In genomic region chr6:75624988-75625387, GRCh38 we compare ENCODE assay signal across 15 cellular contexts. TPM values are rescaled to one million over a fixed set of nuclear protein-coding genes. Genes with fewer than 3 reads are reported as not detected.
DNase-seq lines count a peak whose midpoint lies in the region; ATAC-seq, FAIRE-seq and TF ChIP-seq lines count a peak whose summit lies in the region.
"Had no signal": no experiment of that assay in that cellular context is flagged by ENCODE, and none has a peak within 500 bp of the region (broad histone marks: within the 10 kb centered on the region; RNA-seq: fewer than 3 reads in every experiment).

No MANE protein-coding gene starts in this region.

- in situ Hi-C loops in HepG2 (cut with HindIII; ENCODE audit: extremely low pct_ligation_motif_present, low pct_unique_long_range_greater_than_20kb): no loop called here

- H3K4me1 ChIP-seq in liver (ENCODE audit: control insufficient read depth in 4 of 4, insufficient read depth in 4 of 4, low read length in 3 of 4) (peaks cover 5 to 25% (median 7%) of the 10 kb centered on the region in 4 donors), HepG2 (ENCODE audit: insufficient read depth, low read length) (no peaks in the 10 kb centered on the region)

- H2AFZ ChIP-seq in HepG2 (ENCODE audit: low read length): no peak overlapping the region
- H2AFZ ChIP-seq: GM23248 had no signal

- H3K9me3 Mint-ChIP-seq in central memory CD8-positive, alpha-beta T cell: no peaks in the 10 kb centered on the region
- H3K9me3 Mint-ChIP-seq: CD14-positive monocyte; CD4-positive, alpha-beta memory T cell had no signal

- ATAC-seq in HepG2: no peak
- ATAC-seq in central memory CD8-positive, alpha-beta T cell (replicated peaks; ENCODE audit: extremely low read depth, poor library complexity, severe bottlenecking): no peak
- ATAC-seq in HG02763 (IDR thresholded peaks at IDR 0.05; ENCODE audit: unreplicated experiment): no peak

- 46% methylated on average over 7 of the region's 7 CpGs for WGBS in liver
- WGBS in HepG2 (ENCODE audit: low lambda C conversion rate): 81% methylated on average over 7 of the region's 7 CpGs

- peaks cover 4% of the 10 kb centered on the region; the same call in 1 of the 2 replicates for H4K20me1 ChIP-seq in HepG2 (ENCODE audit: insufficient read depth, low read length)

- TF ChIP-seq CTCF in liver (IDR thresholded peaks at IDR 0.05; ENCODE audit: low read depth, low read length, missing input control) (no peak), HepG2 (CRISPR knock-in tag; IDR thresholded peaks at IDR 0.05) (no peak)

- H3K36me3 ChIP-seq in liver (ENCODE audit: control insufficient read depth in 4 of 4, insufficient read depth in 3 of 4, low read depth in 1 of 4, low read length in 3 of 4): peaks cover 0 to 6% (median 2%) of the 10 kb centered on the region in 4 donors
- H3K36me3 ChIP-seq in HepG2 (replicated peaks in 1 of 2; ENCODE audit: control insufficient read depth in 1 of 2, insufficient read depth in 2 of 2, low read length in 2 of 2): peaks cover 0 to 26% of the 10 kb centered on the region in 2 experiments; a peak in 3 of 5 replicates

- H3K9me3 ChIP-seq in liver (ENCODE audit: control insufficient read depth in 4 of 4, low read length in 3 of 4) (no peaks in the 10 kb centered on the region), HepG2 (ENCODE audit: low read length) (no peaks in the 10 kb centered on the region)
- H3K9me3 ChIP-seq: BLaER1, HAP-1 had no signal

- peak overlapping the region; percentile 32 for H3K27ac Mint-ChIP-seq in central memory CD8-positive, alpha-beta T cell (ENCODE audit: low read depth)

- no peak overlapping the region for H3K4me3 ChIP-seq in liver (ENCODE audit: low read depth in 1 of 3, low read length in 3 of 3)
- no peak overlapping the region for H3K4me3 ChIP-seq in HepG2 (replicated peaks in 1 of 3; ENCODE audit: insufficient read depth in 1 of 3, low read depth in 2 of 3, low read length in 3 of 3)
- H3K4me3 ChIP-seq: BLaER1, GM23248, HAP-1 had no signal

- no peaks in the 10 kb centered on the region for H3K27me3 Mint-ChIP-seq in central memory CD8-positive, alpha-beta T cell
- H3K27me3 Mint-ChIP-seq: CD4-positive, alpha-beta memory T cell had no signal

- BruUV-seq in HepG2 (replicated peaks; lab: Mats Ljungman, UMichigan): no TSS peak

- FAIRE-seq in HepG2 (lab: Jason Lieb, UNC): no peak

- POLR2A ChIA-PET in HepG2 (lab: Yijun Ruan, JAX): no interaction called here

- intact Hi-C loops in HepG2 (cut with micrococcal nuclease; ENCODE audit: unreplicated experiment) (no loop called here), head of caudate nucleus (cut with DNase I) (no loop called here)

- H3K27ac ChIP-seq in liver (ENCODE audit: low read depth in 1 of 2, low read length in 2 of 2) (no peak overlapping the region), HepG2 (ENCODE audit: extremely low read length, insufficient read depth, low read length) (no peak overlapping the region)
- H3K27ac ChIP-seq: BLaER1, GM23248 had no signal

- peaks cover 27% of the 10 kb centered on the region for H3K36me3 Mint-ChIP-seq in central memory CD8-positive, alpha-beta T cell (ENCODE audit: insufficient read depth)

- no peaks in the 10 kb centered on the region for H3K27me3 ChIP-seq in liver (ENCODE audit: control insufficient read depth in 4 of 4, insufficient read depth in 4 of 4, low read length in 3 of 4)
- H3K27me3 ChIP-seq in HepG2 (ENCODE audit: control insufficient read depth in 1 of 2, insufficient read depth in 2 of 2, low read length in 2 of 2): no peaks in the 10 kb centered on the region
- H3K27me3 ChIP-seq: BLaER1 had no signal

- no peak for DNase-seq in HepG2 (ENCODE audit: low spot score)
- DNase-seq in NOMO-1 (lab: John Stamatoyannopoulos, UW; ENCODE audit: unreplicated experiment in 2 of 2): peak; percentile 30 to 56
- no peak for DNase-seq in central memory CD8-positive, alpha-beta T cell (ENCODE audit: low spot score in 2 of 2)
- no peak for DNase-seq in head of caudate nucleus
- no peak for DNase-seq in activated T-cell treated with anti-CD3 and anti-CD28 coated beads, Interleukin-2, amount 50 U/mL, for 1 hour
- DNase-seq: 8988T; CD4-positive, alpha-beta memory T cell; DMS79 treated with DMSO at 0.1 percent for 48 hours; GF-D8; GM23248 had no signal

- TF ChIP-seq RAD21 in liver (IDR thresholded peaks at IDR 0.05) (no peak), HepG2 (CRISPR knock-in tag; IDR thresholded peaks at IDR 0.05) (no peak)

- CTCF ChIA-PET in HepG2 (lab: Yijun Ruan, JAX; ENCODE audit: low intra/inter-chr PET ratio, low total read pairs): no interaction called here

- peaks cover 42% of the 10 kb centered on the region for H3K79me2 ChIP-seq in HepG2 (ENCODE audit: insufficient read depth, low read length)

- TF ChIP-seq EP300 in HepG2 (IDR thresholded peaks at IDR 0.05; ENCODE audit: low read depth in 2 of 2, low read length in 2 of 2) (no peak), HepG2 (CRISPR knock-in tag; IDR thresholded peaks at IDR 0.05; ENCODE audit: borderline replicate concordance) (no peak)

- no peak for TF ChIP-seq POLR2A in HepG2 (IDR thresholded peaks at IDR 0.05; ENCODE audit: insufficient read depth in 1 of 2, low read depth in 2 of 2, low read length in 2 of 2)

- peaks cover 20% of the 10 kb centered on the region for H3K4me1 Mint-ChIP-seq in central memory CD8-positive, alpha-beta T cell

- no peak overlapping the region for H3K4me3 Mint-ChIP-seq in central memory CD8-positive, alpha-beta T cell
- H3K4me3 Mint-ChIP-seq: CD14-positive monocyte; CD4-positive, alpha-beta memory T cell had no signal

- no peak overlapping the region for H3K9ac ChIP-seq in liver (ENCODE audit: low read depth in 1 of 2, low read length in 2 of 2)
- no peak overlapping the region for H3K9ac ChIP-seq in HepG2 (ENCODE audit: insufficient read depth, low read depth, low read length)
- H3K9ac ChIP-seq: BLaER1, GM23248 had no signal

- no peak overlapping the region for H3K4me2 ChIP-seq in HepG2 (ENCODE audit: low read depth, low read length)
- H3K4me2 ChIP-seq: BLaER1 had no signal

TF ChIP-seq in liver, 16 proteins besides CTCF, POLR2A, EP300 and RAD21 (continues in another document):
- TF ChIP-seq YY1 (IDR thresholded peaks at IDR 0.05) (no peak), FOXA1 (IDR thresholded peaks at IDR 0.05) (no peak), NR2F2 (IDR thresholded peaks at IDR 0.05) (no peak), RXRA (IDR thresholded peaks at IDR 0.05) (peak in 1 of 2 donors; percentile 20)
- TF ChIP-seq, protein P1, sequence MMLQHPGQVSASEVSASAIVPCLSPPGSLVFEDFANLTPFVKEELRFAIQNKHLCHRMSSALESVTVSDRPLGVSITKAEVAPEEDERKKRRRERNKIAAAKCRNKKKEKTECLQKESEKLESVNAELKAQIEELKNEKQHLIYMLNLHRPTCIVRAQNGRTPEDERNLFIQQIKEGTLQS (IDR thresholded peaks at IDR 0.05): no peak

TF ChIP-seq in HepG2, 621 proteins besides CTCF, POLR2A, EP300 and RAD21 (continues in another document):
- TF ChIP-seq KLF6 (CRISPR knock-in tag; IDR thresholded peaks at IDR 0.05) (no peak), RELA (CRISPR knock-in tag; IDR thresholded peaks at IDR 0.05) (no peak), PRDM4 (CRISPR knock-in tag; IDR thresholded peaks at IDR 0.05; ENCODE audit: borderline replicate concordance) (no peak), AKAP8 (CRISPR knock-in tag; IDR thresholded peaks at IDR 0.05) (no peak), SP5 (CRISPR knock-in tag; IDR thresholded peaks at IDR 0.05; ENCODE audit: borderline replicate concordance, low read depth) (no peak), XBP1 (CRISPR knock-in tag; IDR thresholded peaks at IDR 0.05) (no peak)

RNA-seq across cellular contexts. Expression of gene SENP6, which starts 23.3 kb away (rescaled TPM):
- total RNA-seq in liver (10 to 100 TPM; 41.4 to 42.3 TPM), HepG2 (2016; rRNA removed; fragmentation: Illumina TruSeq; extraction: Trizol) (45.2 and 50.1 TPM in 2 replicates)
- polyA plus RNA-seq in liver (10 to 100 TPM; 12.2 to 12.3 TPM), HepG2 (2011; rRNA removed) (19.1 and 21.9 TPM in 2 replicates)
- total RNA-seq in HepG2 (2016; cell fraction: cytosol; rRNA removed; fragmentation: Illumina TruSeq; extraction: Trizol; ENCODE audit: low read depth): 43.4 and 52.1 TPM in 2 replicates
- 46.6 and 50.2 TPM in 2 replicates for total RNA-seq in HepG2 (2016; cell fraction: insoluble cytoplasmic fraction; rRNA removed; fragmentation: Illumina TruSeq; extraction: Trizol)
- total RNA-seq in HepG2 (2016; cell fraction: membrane; rRNA removed; fragmentation: Illumina TruSeq; extraction: Trizol): 44.9 and 52.8 TPM in 2 replicates
- 88.3 and 90.7 TPM in 2 replicates for total RNA-seq in HepG2 (2016; cell fraction: nucleus; rRNA removed; fragmentation: Illumina TruSeq; extraction: Trizol)
- polyA plus RNA-seq in HepG2 (2011; cell fraction: cytosol; rRNA removed): 6.0 and 9.0 TPM in 2 replicates
- polyA plus RNA-seq in HepG2 (2011; cell fraction: nucleus; rRNA removed): 22.1 and 28.2 TPM in 2 replicates
- polyA plus RNA-seq in HepG2 (2012): 30.3 and 36.0 TPM in 2 replicates
- 1.9 and 2.2 TPM in 2 replicates for polyA plus RNA-seq in HepG2 (2016; cell fraction: cytosol; fragmentation: Illumina TruSeq; extraction: Trizol; ENCODE audit: low read depth)
- 46.2 and 47.6 TPM in 2 replicates for polyA plus RNA-seq in HepG2 (2016; cell fraction: insoluble cytoplasmic fraction; fragmentation: Illumina TruSeq; extraction: Trizol; ENCODE audit: low read depth)
- 7.1 and 7.5 TPM in 2 replicates for polyA plus RNA-seq in HepG2 (2016; cell fraction: membrane; fragmentation: Illumina TruSeq; extraction: Trizol; ENCODE audit: low read depth)
- polyA plus RNA-seq in HepG2 (2016; cell fraction: nucleus; fragmentation: Illumina TruSeq; extraction: Trizol; ENCODE audit: insufficient read depth, low read depth): 113 and 116 TPM in 2 replicates
- polyA minus RNA-seq in HepG2 (2011; rRNA and poly(A)+ RNA removed; ENCODE audit: low replicate concordance): 7.6 and 10.3 TPM in 2 replicates
- 25.9 and 29.5 TPM in 2 replicates for polyA minus RNA-seq in HepG2 (2011; cell fraction: cytosol; rRNA and poly(A)+ RNA removed)
- polyA minus RNA-seq in HepG2 (2011; cell fraction: nucleus; rRNA and poly(A)+ RNA removed): 153 and 155 TPM in 2 replicates

Comparison
In these comparisons a context has a peak if more than half of its experiments do, and no peak if none do; other contexts are left out.
1. DNase-seq: peak in NOMO-1 (2 of 2); none in HepG2 (single experiment), central memory CD8-positive, alpha-beta T cell (0 of 2), head of caudate nucleus (0 of 42) and activated T-cell treated with anti-CD3 and anti-CD28 coated beads, Interleukin-2, amount 50 U/mL, for 1 hour (single experiment).